16 cellular contexts compared by ENCODE assay signal in genomic region chrX:48927125-48927524, GRCh38.
"Had no signal": no experiment of that assay in that cellular context is flagged by ENCODE, and none has a peak within 500 bp of the region (broad histone marks: within the 10 kb centered on the region; RNA-seq: fewer than 3 reads in every experiment).

No MANE protein-coding gene starts in this region.

- ATAC-seq: activated T-cell treated with anti-CD3 and anti-CD28 coated beads, Interleukin-2, amount 50 U/mL, for 4 hours; pancreas; stimulated activated naive CD8-positive, alpha-beta T cell treated with anti-CD3 and anti-CD28 coated beads, Interleukin-15, Interleukin-2, amounts not matched to agents 100 U/mL and 50 U/mL, for 24 hours had no signal

- H3K27ac ChIP-seq: breast epithelium, esophagus squamous epithelium, pancreas, suprapubic skin, upper lobe of left lung had no signal

- DNase-seq: activated B cell treated with CpG ODN at 0.5 μM for 24 hours; activated gamma-delta T cell; activated naive CD8-positive, alpha-beta T cell treated with anti-CD3 and anti-CD28 coated beads, Interleukin-2, amount 10 ng/mL, durations not matched to agents 7 days and 5 days; activated T-cell treated with anti-CD3 and anti-CD28 coated beads, Interleukin-2, amount 50 U/mL, for 4 hours; anterior cingulate cortex; esophagus squamous epithelium; foreskin fibroblast; nephron progenitor cell; pancreas; stimulated activated CD4-positive, alpha-beta T cell treated with anti-CD3 and anti-CD28 coated beads, Interleukin-2, amount 100 ng/mL, for 48 hours; stimulated activated CD8-positive, alpha-beta memory T cell treated with anti-CD3 and anti-CD28 coated beads, Interleukin-4, amount 100 ng/mL, for 48 hours; stimulated activated naive CD8-positive, alpha-beta T cell treated with anti-CD3 and anti-CD28 coated beads, Interleukin-15, Interleukin-2, amounts not matched to agents 100 U/mL and 50 U/mL, for 24 hours; T1000; upper lobe of left lung had no signal

- H3K4me3 Mint-ChIP-seq: activated naive CD8-positive, alpha-beta T cell treated with anti-CD3 and anti-CD28 coated beads, Interleukin-2, amount 10 ng/mL, durations not matched to agents 7 days and 5 days; activated T-cell treated with anti-CD3 and anti-CD28 coated beads, Interleukin-2, amount 50 U/mL, for 4 hours; nephron progenitor cell had no signal

- H3K27me3 Mint-ChIP-seq: activated B cell treated with CpG ODN at 0.5 μM for 24 hours; activated naive CD8-positive, alpha-beta T cell treated with anti-CD3 and anti-CD28 coated beads, Interleukin-2, amount 10 ng/mL, durations not matched to agents 7 days and 5 days had no signal

- H3K9me3 Mint-ChIP-seq: activated B cell treated with CpG ODN at 0.5 μM for 24 hours; activated naive CD8-positive, alpha-beta T cell treated with anti-CD3 and anti-CD28 coated beads, Interleukin-2, amount 10 ng/mL, durations not matched to agents 7 days and 5 days; activated T-cell treated with anti-CD3 and anti-CD28 coated beads, Interleukin-2, amount 50 U/mL, for 4 hours had no signal

- H3K9me3 ChIP-seq: breast epithelium, esophagus squamous epithelium, pancreas, suprapubic skin, upper lobe of left lung had no signal

- H3K27me3 ChIP-seq: esophagus squamous epithelium, pancreas, suprapubic skin, upper lobe of left lung had no signal

- H3K27ac Mint-ChIP-seq: activated naive CD8-positive, alpha-beta T cell treated with anti-CD3 and anti-CD28 coated beads, Interleukin-2, amount 10 ng/mL, durations not matched to agents 7 days and 5 days; nephron progenitor cell had no signal

- H3K36me3 ChIP-seq: breast epithelium, pancreas had no signal

- H3K4me3 ChIP-seq: breast epithelium, esophagus squamous epithelium, pancreas, suprapubic skin, upper lobe of left lung had no signal

- H3K4me1 ChIP-seq: breast epithelium, esophagus squamous epithelium, pancreas, suprapubic skin, upper lobe of left lung had no signal
